Comparison of ENCODE assay signal across 1 cellular context in the genomic region with DNA sequence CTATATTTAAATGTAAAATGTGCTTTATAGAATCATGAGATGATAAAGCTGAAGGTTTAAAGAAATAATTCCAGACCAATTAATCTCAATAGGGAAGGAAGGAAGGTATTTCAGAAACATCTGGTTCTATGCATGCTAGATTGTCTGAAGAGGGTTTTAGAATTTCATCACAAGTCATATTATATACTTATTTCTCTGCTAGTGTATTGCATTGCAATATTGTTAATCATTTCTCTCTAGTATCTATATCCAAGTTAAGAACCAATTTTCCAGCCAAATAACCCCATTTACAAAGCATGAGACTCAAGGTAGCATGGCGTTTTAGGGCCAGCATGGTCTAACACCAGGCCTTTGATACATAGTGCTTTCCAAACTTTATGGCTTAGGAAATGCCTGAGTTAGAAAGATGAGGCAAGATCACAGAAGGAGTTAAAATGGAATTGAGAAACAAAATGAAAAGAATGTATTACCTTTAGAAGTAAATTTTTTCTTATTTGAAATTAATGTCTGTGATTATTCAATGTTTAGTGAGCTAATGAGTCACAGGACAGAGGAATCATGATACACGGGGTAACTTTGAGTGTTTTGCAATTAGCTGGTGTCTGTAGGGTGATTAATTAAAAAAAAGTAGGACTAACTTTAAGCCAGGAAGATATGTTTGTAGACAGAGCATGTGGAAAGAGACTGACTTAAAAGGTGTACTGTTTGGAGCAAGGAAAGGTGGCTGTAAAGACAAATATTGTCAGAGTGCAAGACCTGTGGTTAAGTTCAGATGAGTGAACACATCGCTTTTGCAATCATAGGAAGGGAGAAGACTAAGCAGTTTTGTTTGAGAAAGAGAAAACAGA.
A peak's percentile ranks its signal among the peaks of the same experiment; 100 is the strongest.
TF ChIP-seq lines count a peak whose summit lies in the region.

No MANE protein-coding gene starts in this region.

TF ChIP-seq in HepG2, 621 proteins besides CTCF, POLR2A, EP300 and RAD21 (continued from another document and continues in another):
- TF ChIP-seq, protein P1, sequence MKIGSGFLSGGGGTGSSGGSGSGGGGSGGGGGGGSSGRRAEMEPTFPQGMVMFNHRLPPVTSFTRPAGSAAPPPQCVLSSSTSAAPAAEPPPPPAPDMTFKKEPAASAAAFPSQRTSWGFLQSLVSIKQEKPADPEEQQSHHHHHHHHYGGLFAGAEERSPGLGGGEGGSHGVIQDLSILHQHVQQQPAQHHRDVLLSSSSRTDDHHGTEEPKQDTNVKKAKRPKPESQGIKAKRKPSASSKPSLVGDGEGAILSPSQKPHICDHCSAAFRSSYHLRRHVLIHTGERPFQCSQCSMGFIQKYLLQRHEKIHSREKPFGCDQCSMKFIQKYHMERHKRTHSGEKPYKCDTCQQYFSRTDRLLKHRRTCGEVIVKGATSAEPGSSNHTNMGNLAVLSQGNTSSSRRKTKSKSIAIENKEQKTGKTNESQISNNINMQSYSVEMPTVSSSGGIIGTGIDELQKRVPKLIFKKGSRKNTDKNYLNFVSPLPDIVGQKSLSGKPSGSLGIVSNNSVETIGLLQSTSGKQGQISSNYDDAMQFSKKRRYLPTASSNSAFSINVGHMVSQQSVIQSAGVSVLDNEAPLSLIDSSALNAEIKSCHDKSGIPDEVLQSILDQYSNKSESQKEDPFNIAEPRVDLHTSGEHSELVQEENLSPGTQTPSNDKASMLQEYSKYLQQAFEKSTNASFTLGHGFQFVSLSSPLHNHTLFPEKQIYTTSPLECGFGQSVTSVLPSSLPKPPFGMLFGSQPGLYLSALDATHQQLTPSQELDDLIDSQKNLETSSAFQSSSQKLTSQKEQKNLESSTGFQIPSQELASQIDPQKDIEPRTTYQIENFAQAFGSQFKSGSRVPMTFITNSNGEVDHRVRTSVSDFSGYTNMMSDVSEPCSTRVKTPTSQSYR (CRISPR knock-in tag; IDR thresholded peaks at IDR 0.05; ENCODE audit: borderline replicate concordance) = 0 out of 2 replicates have a peak, but pooled peaks have one; percentile 31
- TF ChIP-seq, protein P2, sequence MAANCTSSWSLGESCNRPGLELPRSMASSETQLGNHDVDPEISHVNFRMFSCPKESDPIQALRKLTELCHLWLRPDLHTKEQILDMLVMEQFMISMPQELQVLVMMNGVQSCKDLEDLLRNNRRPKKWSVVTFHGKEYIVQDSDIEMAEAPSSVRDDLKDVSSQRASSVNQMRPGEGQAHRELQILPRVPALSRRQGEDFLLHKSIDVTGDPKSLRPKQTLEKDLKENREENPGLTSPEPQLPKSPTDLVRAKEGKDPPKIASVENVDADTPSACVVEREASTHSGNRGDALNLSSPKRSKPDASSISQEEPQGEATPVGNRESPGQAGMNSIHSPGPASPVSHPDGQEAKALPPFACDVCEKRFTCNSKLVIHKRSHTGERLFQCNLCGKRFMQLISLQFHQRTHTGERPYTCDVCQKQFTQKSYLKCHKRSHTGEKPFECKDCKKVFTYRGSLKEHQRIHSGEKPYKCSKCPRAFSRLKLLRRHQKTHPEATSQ (CRISPR knock-in tag; IDR thresholded peaks at IDR 0.05; ENCODE audit: borderline replicate concordance) = peak; percentile 56; the same call in 1 of the 2 replicates
- TF ChIP-seq FOXK1 (CRISPR knock-in tag; IDR thresholded peaks at IDR 0.05; ENCODE audit: borderline replicate concordance, low read depth) (peak; percentile 77), HNF4A (CRISPR knock-in tag; IDR thresholded peaks at IDR 0.05) (peak; percentile 90), HOXA3 (CRISPR knock-in tag; IDR thresholded peaks at IDR 0.05) (peak; percentile 32; the same call in 1 of the 2 replicates), FOXP1 (IDR thresholded peaks at IDR 0.05) (no peak), FOXP1 (CRISPR knock-in tag; IDR thresholded peaks at IDR 0.05) (peak; percentile 93), ZSCAN30 (CRISPR knock-in tag; IDR thresholded peaks at IDR 0.05) (peak; percentile 50; the same call in 1 of the 2 replicates), HHEX (CRISPR knock-in tag; IDR thresholded peaks at IDR 0.05) (peak; percentile 13; the same call in 1 of the 2 replicates), ISL2 (CRISPR knock-in tag; IDR thresholded peaks at IDR 0.05) (peak; percentile 97), HOXD1 (CRISPR knock-in tag; IDR thresholded peaks at IDR 0.05) (peak; percentile 74; the same call in 1 of the 2 replicates), CAMTA2 (CRISPR knock-in tag; IDR thresholded peaks at IDR 0.05; ENCODE audit: borderline replicate concordance) (no peak), SOX13 (IDR thresholded peaks at IDR 0.05) (peak; percentile 54; the same call in 1 of the 2 replicates), SOX13 (CRISPR knock-in tag; conservative IDR thresholded peaks at IDR 0.05 in 1 of 2, IDR thresholded peaks at IDR 0.05 in 1 of 2) (peak in 1 of 2 experiments; percentile 92; a peak in 2 of 4 replicates), TMF1 (CRISPR knock-in tag; IDR thresholded peaks at IDR 0.05; ENCODE audit: low read depth) (no peak), PITX1 (CRISPR knock-in tag; IDR thresholded peaks at IDR 0.05) (peak; percentile 77), BCL6 (CRISPR knock-in tag; IDR thresholded peaks at IDR 0.05) (peak; percentile 84), ZNF430 (CRISPR knock-in tag; IDR thresholded peaks at IDR 0.05) (no peak), HDAC2 (CRISPR knock-in tag; IDR thresholded peaks at IDR 0.05) (peak; percentile 83), JUN (CRISPR knock-in tag; IDR thresholded peaks at IDR 0.05) (peak; percentile 69; the same call in 1 of the 2 replicates), RCOR2 (CRISPR knock-in tag; IDR thresholded peaks at IDR 0.05) (peak; percentile 78), MEIS1 (CRISPR knock-in tag; IDR thresholded peaks at IDR 0.05; ENCODE audit: borderline replicate concordance) (0 out of 2 replicates have a peak, but pooled peaks have one; percentile 50), GATAD1 (CRISPR knock-in tag; IDR thresholded peaks at IDR 0.05) (peak; percentile 51; the same call in 1 of the 2 replicates), TCF7L2 (IDR thresholded peaks at IDR 0.05; ENCODE audit: low read depth, low read length) (no peak), SP140L (CRISPR knock-in tag; IDR thresholded peaks at IDR 0.05; ENCODE audit: borderline replicate concordance) (0 out of 2 replicates have a peak, but pooled peaks have one; percentile 45), ERF (CRISPR knock-in tag; IDR thresholded peaks at IDR 0.05) (peak; percentile 65; the same call in 1 of the 2 replicates), TARDBP (CRISPR knock-in tag; IDR thresholded peaks at IDR 0.05) (peak; percentile 83; the same call in 1 of the 2 replicates)
- TF ChIP-seq, protein P3, sequence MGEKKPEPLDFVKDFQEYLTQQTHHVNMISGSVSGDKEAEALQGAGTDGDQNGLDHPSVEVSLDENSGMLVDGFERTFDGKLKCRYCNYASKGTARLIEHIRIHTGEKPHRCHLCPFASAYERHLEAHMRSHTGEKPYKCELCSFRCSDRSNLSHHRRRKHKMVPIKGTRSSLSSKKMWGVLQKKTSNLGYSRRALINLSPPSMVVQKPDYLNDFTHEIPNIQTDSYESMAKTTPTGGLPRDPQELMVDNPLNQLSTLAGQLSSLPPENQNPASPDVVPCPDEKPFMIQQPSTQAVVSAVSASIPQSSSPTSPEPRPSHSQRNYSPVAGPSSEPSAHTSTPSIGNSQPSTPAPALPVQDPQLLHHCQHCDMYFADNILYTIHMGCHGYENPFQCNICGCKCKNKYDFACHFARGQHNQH (CRISPR knock-in tag; IDR thresholded peaks at IDR 0.05) = peak; percentile 65
- TF ChIP-seq, protein P4, sequence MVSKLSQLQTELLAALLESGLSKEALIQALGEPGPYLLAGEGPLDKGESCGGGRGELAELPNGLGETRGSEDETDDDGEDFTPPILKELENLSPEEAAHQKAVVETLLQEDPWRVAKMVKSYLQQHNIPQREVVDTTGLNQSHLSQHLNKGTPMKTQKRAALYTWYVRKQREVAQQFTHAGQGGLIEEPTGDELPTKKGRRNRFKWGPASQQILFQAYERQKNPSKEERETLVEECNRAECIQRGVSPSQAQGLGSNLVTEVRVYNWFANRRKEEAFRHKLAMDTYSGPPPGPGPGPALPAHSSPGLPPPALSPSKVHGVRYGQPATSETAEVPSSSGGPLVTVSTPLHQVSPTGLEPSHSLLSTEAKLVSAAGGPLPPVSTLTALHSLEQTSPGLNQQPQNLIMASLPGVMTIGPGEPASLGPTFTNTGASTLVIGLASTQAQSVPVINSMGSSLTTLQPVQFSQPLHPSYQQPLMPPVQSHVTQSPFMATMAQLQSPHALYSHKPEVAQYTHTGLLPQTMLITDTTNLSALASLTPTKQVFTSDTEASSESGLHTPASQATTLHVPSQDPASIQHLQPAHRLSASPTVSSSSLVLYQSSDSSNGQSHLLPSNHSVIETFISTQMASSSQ (IDR thresholded peaks at IDR 0.05; ENCODE audit: low read depth) = peak; percentile 64
- TF ChIP-seq, protein P4 (CRISPR knock-in tag; IDR thresholded peaks at IDR 0.05; ENCODE audit: borderline replicate concordance) = peak; percentile 77; the same call in 1 of the 2 replicates
- TF ChIP-seq, protein P5, sequence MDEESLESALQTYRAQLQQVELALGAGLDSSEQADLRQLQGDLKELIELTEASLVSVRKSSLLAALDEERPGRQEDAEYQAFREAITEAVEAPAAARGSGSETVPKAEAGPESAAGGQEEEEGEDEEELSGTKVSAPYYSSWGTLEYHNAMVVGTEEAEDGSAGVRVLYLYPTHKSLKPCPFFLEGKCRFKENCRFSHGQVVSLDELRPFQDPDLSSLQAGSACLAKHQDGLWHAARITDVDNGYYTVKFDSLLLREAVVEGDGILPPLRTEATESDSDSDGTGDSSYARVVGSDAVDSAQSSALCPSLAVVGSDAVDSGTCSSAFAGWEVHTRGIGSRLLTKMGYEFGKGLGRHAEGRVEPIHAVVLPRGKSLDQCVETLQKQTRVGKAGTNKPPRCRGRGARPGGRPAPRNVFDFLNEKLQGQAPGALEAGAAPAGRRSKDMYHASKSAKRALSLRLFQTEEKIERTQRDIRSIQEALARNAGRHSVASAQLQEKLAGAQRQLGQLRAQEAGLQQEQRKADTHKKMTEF (CRISPR knock-in tag; IDR thresholded peaks at IDR 0.05) = peak; percentile 92
- TF ChIP-seq, protein P6, sequence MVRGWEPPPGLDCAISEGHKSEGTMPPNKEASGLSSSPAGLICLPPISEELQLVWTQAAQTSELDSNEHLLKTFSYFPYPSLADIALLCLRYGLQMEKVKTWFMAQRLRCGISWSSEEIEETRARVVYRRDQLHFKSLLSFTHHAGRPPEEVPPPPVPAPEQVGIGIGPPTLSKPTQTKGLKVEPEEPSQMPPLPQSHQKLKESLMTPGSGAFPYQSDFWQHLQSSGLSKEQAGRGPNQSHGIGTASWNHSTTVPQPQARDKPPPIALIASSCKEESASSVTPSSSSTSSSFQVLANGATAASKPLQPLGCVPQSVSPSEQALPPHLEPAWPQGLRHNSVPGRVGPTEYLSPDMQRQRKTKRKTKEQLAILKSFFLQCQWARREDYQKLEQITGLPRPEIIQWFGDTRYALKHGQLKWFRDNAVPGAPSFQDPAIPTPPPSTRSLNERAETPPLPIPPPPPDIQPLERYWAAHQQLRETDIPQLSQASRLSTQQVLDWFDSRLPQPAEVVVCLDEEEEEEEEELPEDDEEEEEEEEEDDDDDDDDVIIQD (CRISPR knock-in tag; IDR thresholded peaks at IDR 0.05; ENCODE audit: low read depth) = peak; percentile 97; the same call in 1 of the 2 replicates
- TF ChIP-seq, protein P7, sequence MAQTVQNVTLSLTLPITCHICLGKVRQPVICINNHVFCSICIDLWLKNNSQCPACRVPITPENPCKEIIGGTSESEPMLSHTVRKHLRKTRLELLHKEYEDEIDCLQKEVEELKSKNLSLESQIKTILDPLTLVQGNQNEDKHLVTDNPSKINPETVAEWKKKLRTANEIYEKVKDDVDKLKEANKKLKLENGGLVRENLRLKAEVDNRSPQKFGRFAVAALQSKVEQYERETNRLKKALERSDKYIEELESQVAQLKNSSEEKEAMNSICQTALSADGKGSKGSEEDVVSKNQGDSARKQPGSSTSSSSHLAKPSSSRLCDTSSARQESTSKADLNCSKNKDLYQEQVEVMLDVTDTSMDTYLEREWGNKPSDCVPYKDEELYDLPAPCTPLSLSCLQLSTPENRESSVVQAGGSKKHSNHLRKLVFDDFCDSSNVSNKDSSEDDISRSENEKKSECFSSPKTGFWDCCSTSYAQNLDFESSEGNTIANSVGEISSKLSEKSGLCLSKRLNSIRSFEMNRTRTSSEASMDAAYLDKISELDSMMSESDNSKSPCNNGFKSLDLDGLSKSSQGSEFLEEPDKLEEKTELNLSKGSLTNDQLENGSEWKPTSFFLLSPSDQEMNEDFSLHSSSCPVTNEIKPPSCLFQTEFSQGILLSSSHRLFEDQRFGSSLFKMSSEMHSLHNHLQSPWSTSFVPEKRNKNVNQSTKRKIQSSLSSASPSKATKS (CRISPR knock-in tag; IDR thresholded peaks at IDR 0.05) = no peak
- TF ChIP-seq, protein P8, sequence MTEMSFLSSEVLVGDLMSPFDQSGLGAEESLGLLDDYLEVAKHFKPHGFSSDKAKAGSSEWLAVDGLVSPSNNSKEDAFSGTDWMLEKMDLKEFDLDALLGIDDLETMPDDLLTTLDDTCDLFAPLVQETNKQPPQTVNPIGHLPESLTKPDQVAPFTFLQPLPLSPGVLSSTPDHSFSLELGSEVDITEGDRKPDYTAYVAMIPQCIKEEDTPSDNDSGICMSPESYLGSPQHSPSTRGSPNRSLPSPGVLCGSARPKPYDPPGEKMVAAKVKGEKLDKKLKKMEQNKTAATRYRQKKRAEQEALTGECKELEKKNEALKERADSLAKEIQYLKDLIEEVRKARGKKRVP (CRISPR knock-in tag; IDR thresholded peaks at IDR 0.05) = peak in 1 of 2 experiments; percentile 86; a peak in 2 of 4 replicates
